In the genomic region with DNA sequence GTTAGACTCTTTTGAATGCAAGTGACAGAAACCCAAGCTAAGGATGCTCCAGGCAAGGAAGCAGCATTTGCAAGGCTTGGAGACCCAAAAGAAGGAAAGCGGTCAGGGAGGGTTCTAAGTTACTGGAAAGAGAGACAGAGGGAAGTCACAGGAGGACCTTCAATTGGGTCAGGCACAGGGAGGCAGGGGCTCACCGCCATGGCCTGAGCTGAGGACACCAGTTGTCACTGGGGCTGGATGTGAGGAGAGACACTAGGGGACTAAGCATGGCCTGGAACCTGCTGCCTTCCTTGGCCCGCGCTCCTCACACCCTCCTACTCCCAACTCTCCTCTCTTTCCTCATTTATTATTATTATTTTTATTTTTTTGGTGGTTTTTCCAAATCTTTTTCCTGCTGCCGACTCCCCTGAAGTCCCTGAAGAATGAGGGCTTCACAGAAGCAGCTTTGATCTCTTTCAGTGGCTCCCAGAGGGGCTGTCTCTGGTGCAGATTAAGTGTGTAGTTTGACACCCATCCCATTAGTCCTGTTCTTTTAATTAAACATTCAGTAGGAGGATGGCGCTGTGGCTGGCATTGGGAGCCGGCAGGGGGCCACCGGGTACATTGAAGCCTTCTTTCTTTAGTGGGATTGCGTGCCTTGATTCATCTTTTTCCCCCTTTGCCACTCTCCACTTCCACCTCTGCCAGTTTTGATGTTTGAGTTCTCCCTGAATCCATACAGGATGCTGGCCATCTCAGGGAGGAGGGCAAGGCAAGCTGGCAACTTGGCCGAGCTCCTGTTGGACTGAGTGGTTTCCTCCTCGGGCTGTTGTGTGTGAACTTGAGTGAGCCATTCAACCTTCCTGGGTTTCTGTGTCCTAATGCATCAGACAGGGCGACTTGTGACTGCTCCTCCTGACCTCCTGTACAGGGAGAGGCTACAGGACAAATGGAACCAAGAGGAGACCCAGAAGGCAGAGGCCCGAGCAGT, we compare ENCODE assay signal across 2 cellular contexts.
TF ChIP-seq lines count a peak whose summit lies in the region.

No MANE protein-coding gene starts in this region.

TF ChIP-seq in GM23338, 12 proteins besides CTCF, POLR2A, EP300 and RAD21 (continues in another document):
- TF ChIP-seq POLR2AphosphoS5 (IDR thresholded peaks at IDR 0.05; ENCODE audit: low read depth) (no peak), CREB1 (CRISPR knock-in tag; IDR thresholded peaks at IDR 0.05; ENCODE audit: low read depth) (no peak), JUNB (IDR thresholded peaks at IDR 0.05; ENCODE audit: unreplicated experiment) (no peak), NANOG (IDR thresholded peaks at IDR 0.05; ENCODE audit: borderline replicate concordance) (no peak), EZH2phosphoT487 (IDR thresholded peaks at IDR 0.05; ENCODE audit: unreplicated experiment) (no peak), ZNF331 (CRISPR knock-in tag; IDR thresholded peaks at IDR 0.05; ENCODE audit: low read depth) (no peak), STAT1 (IDR thresholded peaks at IDR 0.05; ENCODE audit: unreplicated experiment) (no peak), EZH2 (IDR thresholded peaks at IDR 0.05; ENCODE audit: low read depth, unreplicated experiment) (no peak)
- TF ChIP-seq, protein P1, sequence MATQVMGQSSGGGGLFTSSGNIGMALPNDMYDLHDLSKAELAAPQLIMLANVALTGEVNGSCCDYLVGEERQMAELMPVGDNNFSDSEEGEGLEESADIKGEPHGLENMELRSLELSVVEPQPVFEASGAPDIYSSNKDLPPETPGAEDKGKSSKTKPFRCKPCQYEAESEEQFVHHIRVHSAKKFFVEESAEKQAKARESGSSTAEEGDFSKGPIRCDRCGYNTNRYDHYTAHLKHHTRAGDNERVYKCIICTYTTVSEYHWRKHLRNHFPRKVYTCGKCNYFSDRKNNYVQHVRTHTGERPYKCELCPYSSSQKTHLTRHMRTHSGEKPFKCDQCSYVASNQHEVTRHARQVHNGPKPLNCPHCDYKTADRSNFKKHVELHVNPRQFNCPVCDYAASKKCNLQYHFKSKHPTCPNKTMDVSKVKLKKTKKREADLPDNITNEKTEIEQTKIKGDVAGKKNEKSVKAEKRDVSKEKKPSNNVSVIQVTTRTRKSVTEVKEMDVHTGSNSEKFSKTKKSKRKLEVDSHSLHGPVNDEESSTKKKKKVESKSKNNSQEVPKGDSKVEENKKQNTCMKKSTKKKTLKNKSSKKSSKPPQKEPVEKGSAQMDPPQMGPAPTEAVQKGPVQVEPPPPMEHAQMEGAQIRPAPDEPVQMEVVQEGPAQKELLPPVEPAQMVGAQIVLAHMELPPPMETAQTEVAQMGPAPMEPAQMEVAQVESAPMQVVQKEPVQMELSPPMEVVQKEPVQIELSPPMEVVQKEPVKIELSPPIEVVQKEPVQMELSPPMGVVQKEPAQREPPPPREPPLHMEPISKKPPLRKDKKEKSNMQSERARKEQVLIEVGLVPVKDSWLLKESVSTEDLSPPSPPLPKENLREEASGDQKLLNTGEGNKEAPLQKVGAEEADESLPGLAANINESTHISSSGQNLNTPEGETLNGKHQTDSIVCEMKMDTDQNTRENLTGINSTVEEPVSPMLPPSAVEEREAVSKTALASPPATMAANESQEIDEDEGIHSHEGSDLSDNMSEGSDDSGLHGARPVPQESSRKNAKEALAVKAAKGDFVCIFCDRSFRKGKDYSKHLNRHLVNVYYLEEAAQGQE (IDR thresholded peaks at IDR 0.05; ENCODE audit: unreplicated experiment): no peak
- TF ChIP-seq, protein P2, sequence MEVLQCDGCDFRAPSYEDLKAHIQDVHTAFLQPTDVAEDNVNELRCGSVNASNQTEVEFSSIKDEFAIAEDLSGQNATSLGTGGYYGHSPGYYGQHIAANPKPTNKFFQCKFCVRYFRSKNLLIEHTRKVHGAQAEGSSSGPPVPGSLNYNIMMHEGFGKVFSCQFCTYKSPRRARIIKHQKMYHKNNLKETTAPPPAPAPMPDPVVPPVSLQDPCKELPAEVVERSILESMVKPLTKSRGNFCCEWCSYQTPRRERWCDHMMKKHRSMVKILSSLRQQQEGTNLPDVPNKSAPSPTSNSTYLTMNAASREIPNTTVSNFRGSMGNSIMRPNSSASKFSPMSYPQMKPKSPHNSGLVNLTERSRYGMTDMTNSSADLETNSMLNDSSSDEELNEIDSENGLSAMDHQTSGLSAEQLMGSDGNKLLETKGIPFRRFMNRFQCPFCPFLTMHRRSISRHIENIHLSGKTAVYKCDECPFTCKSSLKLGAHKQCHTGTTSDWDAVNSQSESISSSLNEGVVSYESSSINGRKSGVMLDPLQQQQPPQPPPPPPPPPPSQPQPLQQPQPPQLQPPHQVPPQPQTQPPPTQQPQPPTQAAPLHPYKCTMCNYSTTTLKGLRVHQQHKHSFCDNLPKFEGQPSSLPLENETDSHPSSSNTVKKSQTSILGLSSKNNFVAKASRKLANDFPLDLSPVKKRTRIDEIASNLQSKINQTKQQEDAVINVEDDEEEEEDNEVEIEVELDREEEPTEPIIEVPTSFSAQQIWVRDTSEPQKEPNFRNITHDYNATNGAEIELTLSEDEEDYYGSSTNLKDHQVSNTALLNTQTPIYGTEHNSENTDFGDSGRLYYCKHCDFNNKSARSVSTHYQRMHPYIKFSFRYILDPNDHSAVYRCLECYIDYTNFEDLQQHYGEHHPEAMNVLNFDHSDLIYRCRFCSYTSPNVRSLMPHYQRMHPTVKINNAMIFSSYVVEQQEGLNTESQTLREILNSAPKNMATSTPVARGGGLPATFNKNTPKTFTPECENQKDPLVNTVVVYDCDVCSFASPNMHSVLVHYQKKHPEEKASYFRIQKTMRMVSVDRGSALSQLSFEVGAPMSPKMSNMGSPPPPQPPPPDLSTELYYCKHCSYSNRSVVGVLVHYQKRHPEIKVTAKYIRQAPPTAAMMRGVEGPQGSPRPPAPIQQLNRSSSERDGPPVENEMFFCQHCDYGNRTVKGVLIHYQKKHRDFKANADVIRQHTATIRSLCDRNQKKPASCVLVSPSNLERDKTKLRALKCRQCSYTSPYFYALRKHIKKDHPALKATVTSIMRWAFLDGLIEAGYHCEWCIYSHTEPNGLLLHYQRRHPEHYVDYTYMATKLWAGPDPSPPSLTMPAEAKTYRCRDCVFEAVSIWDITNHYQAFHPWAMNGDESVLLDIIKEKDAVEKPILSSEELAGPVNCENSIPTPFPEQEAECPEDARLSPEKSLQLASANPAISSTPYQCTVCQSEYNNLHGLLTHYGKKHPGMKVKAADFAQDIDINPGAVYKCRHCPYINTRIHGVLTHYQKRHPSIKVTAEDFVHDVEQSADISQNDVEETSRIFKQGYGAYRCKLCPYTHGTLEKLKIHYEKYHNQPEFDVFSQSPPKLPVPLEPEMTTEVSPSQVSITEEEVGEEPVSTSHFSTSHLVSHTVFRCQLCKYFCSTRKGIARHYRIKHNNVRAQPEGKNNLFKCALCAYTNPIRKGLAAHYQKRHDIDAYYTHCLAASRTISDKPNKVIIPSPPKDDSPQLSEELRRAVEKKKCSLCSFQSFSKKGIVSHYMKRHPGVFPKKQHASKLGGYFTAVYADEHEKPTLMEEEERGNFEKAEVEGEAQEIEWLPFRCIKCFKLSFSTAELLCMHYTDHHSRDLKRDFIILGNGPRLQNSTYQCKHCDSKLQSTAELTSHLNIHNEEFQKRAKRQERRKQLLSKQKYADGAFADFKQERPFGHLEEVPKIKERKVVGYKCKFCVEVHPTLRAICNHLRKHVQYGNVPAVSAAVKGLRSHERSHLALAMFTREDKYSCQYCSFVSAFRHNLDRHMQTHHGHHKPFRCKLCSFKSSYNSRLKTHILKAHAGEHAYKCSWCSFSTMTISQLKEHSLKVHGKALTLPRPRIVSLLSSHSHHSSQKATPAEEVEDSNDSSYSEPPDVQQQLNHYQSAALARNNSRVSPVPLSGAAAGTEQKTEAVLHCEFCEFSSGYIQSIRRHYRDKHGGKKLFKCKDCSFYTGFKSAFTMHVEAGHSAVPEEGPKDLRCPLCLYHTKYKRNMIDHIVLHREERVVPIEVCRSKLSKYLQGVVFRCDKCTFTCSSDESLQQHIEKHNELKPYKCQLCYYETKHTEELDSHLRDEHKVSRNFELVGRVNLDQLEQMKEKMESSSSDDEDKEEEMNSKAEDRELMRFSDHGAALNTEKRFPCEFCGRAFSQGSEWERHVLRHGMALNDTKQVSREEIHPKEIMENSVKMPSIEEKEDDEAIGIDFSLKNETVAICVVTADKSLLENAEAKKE (CRISPR knock-in tag; IDR thresholded peaks at IDR 0.05): no peak

TF ChIP-seq in K562, 482 proteins besides CTCF, POLR2A, EP300 and RAD21:
- TF ChIP-seq USF1 (CRISPR knock-in tag; IDR thresholded peaks at IDR 0.05) (no peak), CTCFL (IDR thresholded peaks at IDR 0.05; ENCODE audit: borderline replicate concordance, insufficient read depth, low read depth, low read length, poor library complexity, severe bottlenecking) (peak; percentile 23)
